In genomic region chr1:156504821-156505678, GRCh38 we compare ENCODE assay signal across 8 cellular contexts. TPM values are rescaled to one million over a fixed set of nuclear protein-coding genes. Genes with fewer than 3 reads are reported as not detected.
DNase-seq lines count a peak whose midpoint lies in the region; ATAC-seq and TF ChIP-seq lines count a peak whose summit lies in the region.

No MANE protein-coding gene starts in this region.

- TF ChIP-seq POLR2A in breast epithelium (IDR thresholded peaks at IDR 0.05): no peak

- H3K36me3 ChIP-seq in WERI-Rb-1 (peaks cover 2% of the 10 kb centered on the region; the same call in 1 of the 2 replicates), breast epithelium (no peaks in the 10 kb centered on the region), iPS-20b (ENCODE audit: insufficient read depth, low read depth, low read length) (no peaks in the 10 kb centered on the region), skeletal muscle tissue (ENCODE audit: control insufficient read depth in 3 of 3, insufficient read depth in 3 of 3, low read length in 3 of 3) (no peaks in the 10 kb centered on the region)

- H3K9ac ChIP-seq in iPS-20b (ENCODE audit: low read depth, low read length) (peak overlapping the region; percentile 47; the same call in 1 of the 2 replicates), skeletal muscle tissue (ENCODE audit: low read depth in 1 of 3, low read length in 3 of 3) (peak overlapping the region; percentile 84 to 97 (median 92))

- TF ChIP-seq CTCF in WERI-Rb-1 (IDR thresholded peaks at IDR 0.05; ENCODE audit: low read depth, low read length) (no peak), breast epithelium (IDR thresholded peaks at IDR 0.05) (no peak)

- intact Hi-C loops in breast epithelium (cut with DNase I; ENCODE audit: low total_unique reads): no loop called here

- ATAC-seq in GM18511 (IDR thresholded peaks at IDR 0.05; ENCODE audit: unreplicated experiment) (peak; percentile 37), HG03103 (IDR thresholded peaks at IDR 0.05; ENCODE audit: low read depth, unreplicated experiment) (peak; percentile 29)

- H3K4me1 ChIP-seq in breast epithelium (peaks cover 17 to 18% of the 10 kb centered on the region in 2 donors), iPS-20b (ENCODE audit: insufficient read depth, low read length) (peaks cover 20% of the 10 kb centered on the region), skeletal muscle tissue (ENCODE audit: control insufficient read depth in 3 of 3, insufficient read depth in 3 of 3, low read length in 3 of 3) (peaks cover 56 to 74% (median 59%) of the 10 kb centered on the region in 3 donors)

- DNase-seq in NCI-H2196 treated with DMSO at 0.1 percent for 48 hours (lab: John Stamatoyannopoulos, UW; ENCODE audit: unreplicated experiment) (peak; percentile 97), WERI-Rb-1 (peak; percentile 100), breast epithelium (ENCODE audit: low spot score in 2 of 2) (peak; percentile 99), OCI-M2 (lab: John Stamatoyannopoulos, UW; ENCODE audit: unreplicated experiment) (no peak)

- H3K4me3 ChIP-seq in WERI-Rb-1 (ENCODE audit: low read depth, low read length) (peak overlapping the region; percentile 46), breast epithelium (peak overlapping the region; percentile 21 to 63 (median 36)), iPS-20b (ENCODE audit: low read length) (peak overlapping the region; percentile 60; the same call in 1 of the 2 replicates), skeletal muscle tissue (ENCODE audit: low read length in 3 of 3) (peak overlapping the region; percentile 75 to 80 (median 79))

- no peaks in the 10 kb centered on the region for H3K27me3 ChIP-seq in WERI-Rb-1 (ENCODE audit: insufficient read depth, low read depth, severe bottlenecking)
- H3K27me3 ChIP-seq in breast epithelium: no peaks in the 10 kb centered on the region
- H3K27me3 ChIP-seq in iPS-20b (ENCODE audit: insufficient read depth, low read length): no peaks in the 10 kb centered on the region; the same call in 1 of the 2 replicates
- no peaks in the 10 kb centered on the region for H3K27me3 ChIP-seq in skeletal muscle tissue (ENCODE audit: control insufficient read depth in 3 of 3, insufficient read depth in 3 of 3, low read length in 3 of 3)

- H3K9me3 ChIP-seq in WERI-Rb-1 (ENCODE audit: severe bottlenecking) (no peaks in the 10 kb centered on the region), breast epithelium (no peaks in the 10 kb centered on the region), iPS-20b (ENCODE audit: insufficient read depth, low read depth, low read length) (no peaks in the 10 kb centered on the region), skeletal muscle tissue (ENCODE audit: control insufficient read depth in 3 of 3, low read length in 3 of 3) (no peaks in the 10 kb centered on the region)

- peak overlapping the region; percentile 96 for H3K27ac ChIP-seq in WERI-Rb-1
- peak overlapping the region; percentile 98 to 100 for H3K27ac ChIP-seq in breast epithelium
- peak overlapping the region; percentile 65 for H3K27ac ChIP-seq in iPS-20b (ENCODE audit: low read length)
- H3K27ac ChIP-seq in skeletal muscle tissue (ENCODE audit: low read depth, low read length): peak overlapping the region; percentile 100

RNA-seq across cellular contexts. Expression of gene MEF2D, which starts 4.5 kb away (rescaled TPM):
- total RNA-seq in breast epithelium (10 to 100 TPM; 25.8 to 34.9 (median 32.1) TPM), skeletal muscle tissue (7.8 TPM)
